1 cellular context compared by ENCODE assay signal in the genomic region with DNA sequence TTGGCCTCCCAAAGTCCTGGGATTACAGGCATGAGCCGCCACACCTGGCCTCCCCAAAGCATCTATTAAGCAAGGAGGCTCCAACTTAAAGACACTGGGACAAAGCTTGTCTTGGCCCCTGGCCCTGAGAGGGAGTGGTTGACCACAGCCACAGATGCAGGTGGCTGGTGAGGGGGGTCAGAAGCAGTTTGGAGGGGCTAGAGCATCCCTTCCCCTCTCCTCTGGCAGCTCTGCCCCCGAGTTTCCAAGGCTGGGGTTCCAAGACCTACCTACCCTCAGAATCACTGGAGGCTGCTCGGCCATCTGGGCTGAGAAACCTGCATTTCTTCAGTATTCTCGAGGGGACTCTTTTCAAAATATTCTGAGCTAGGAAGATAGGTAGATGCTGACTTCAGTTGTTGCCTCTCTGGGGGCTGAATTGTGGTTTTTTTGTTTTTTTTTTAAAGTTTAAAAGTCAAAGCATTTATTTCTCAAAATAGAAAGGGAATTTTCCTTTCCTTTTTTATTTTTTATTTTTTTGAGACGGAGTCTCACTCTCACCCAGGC.
TF ChIP-seq lines count a peak whose summit lies in the region.

No MANE protein-coding gene starts in this region.

TF ChIP-seq in GM12878, 131 proteins besides CTCF, POLR2A, EP300 and RAD21:
- TF ChIP-seq NFYA (IDR thresholded peaks at IDR 0.05; ENCODE audit: borderline replicate concordance, low read depth, low read length), result no peak
- peak; percentile 23 for TF ChIP-seq RUNX3 (IDR thresholded peaks at IDR 0.05; ENCODE audit: low read length)
- TF ChIP-seq ZZZ3 (IDR thresholded peaks at IDR 0.05; ENCODE audit: control insufficient read depth, insufficient read length, low read depth), result no peak
